ENCODE assay signal across 24 cellular contexts in the genomic region with DNA sequence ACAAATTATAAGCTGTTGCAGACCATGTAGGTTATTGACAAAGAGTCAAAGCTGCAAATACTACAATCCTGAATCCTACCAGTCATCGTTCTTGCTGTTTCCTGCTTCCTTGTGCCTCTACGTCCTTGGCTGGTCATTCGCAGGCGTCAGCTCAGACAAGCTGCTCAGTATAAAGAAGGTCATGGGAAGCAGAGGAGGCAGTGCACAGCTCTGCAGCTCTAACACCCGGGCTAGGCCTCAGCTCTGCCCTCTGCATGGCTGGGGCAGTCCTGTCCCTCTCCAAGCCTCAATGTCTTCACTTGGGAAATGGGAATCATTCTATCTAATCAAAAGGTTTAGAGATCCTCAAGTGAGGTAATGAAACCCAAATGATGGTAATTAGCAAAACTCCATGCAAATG. TPM values are rescaled to one million over a fixed set of nuclear protein-coding genes. Genes with fewer than 3 reads are reported as not detected.
"Had no signal": no experiment of that assay in that cellular context is flagged by ENCODE, and none has a peak within 500 bp of the region (broad histone marks: within the 10 kb centered on the region; RNA-seq: fewer than 3 reads in every experiment).

No MANE protein-coding gene starts in this region.

- H3K4me1 ChIP-seq: colonic mucosa, heart left ventricle, neural progenitor cell, transverse colon had no signal

- H3K36me3 ChIP-seq: colonic mucosa, heart left ventricle, neural progenitor cell, sigmoid colon, stomach, thoracic aorta, transverse colon had no signal

- H3K4me2 ChIP-seq: neural progenitor cell had no signal

- H3K27me3 Mint-ChIP-seq: naive thymus-derived CD4-positive, alpha-beta T cell had no signal

- H3K4me3 ChIP-seq: colonic mucosa, heart left ventricle, lung, neural progenitor cell, psoas muscle, sigmoid colon, skin epidermis, stomach, thoracic aorta, transverse colon had no signal

- H2AFZ ChIP-seq: neural progenitor cell had no signal

- H3K27ac ChIP-seq: colonic mucosa, heart left ventricle, neural progenitor cell, psoas muscle, sigmoid colon, skin epidermis, stomach, thoracic aorta, transverse colon had no signal

- H3K4me1 Mint-ChIP-seq: naive thymus-derived CD4-positive, alpha-beta T cell had no signal

- H3K9me3 Mint-ChIP-seq: naive thymus-derived CD4-positive, alpha-beta T cell; neural progenitor cell had no signal

- H3K27ac Mint-ChIP-seq: naive thymus-derived CD4-positive, alpha-beta T cell; neural progenitor cell had no signal

- H3K9ac ChIP-seq: neural progenitor cell had no signal

- H3K36me3 Mint-ChIP-seq: naive thymus-derived CD4-positive, alpha-beta T cell; neural progenitor cell had no signal

- DNase-seq: caudate nucleus; colonic mucosa; dermis blood vessel endothelial cell; foreskin melanocyte; hypothalamus; left ventricle myocardium superior; mesenchymal stem cell; naive thymus-derived CD4-positive, alpha-beta T cell; occipital lobe; psoas muscle; retina; sigmoid colon; stimulated activated CD4-positive, alpha-beta T cell treated with anti-CD3 and anti-CD28 coated beads, Interleukin-12 subunit alpha, Interleukin-12 subunit beta, amount 100 ng/mL, for 4 hours; stimulated activated naive CD4-positive, alpha-beta T cell; stomach; substantia nigra; transverse colon had no signal

- ATAC-seq: heart left ventricle; left ventricle myocardium superior; naive thymus-derived CD4-positive, alpha-beta T cell; psoas muscle had no signal

- H3K9me3 ChIP-seq: colonic mucosa, heart left ventricle, psoas muscle, sigmoid colon, stomach, thoracic aorta, transverse colon had no signal

- H3K27me3 ChIP-seq: colonic mucosa, heart left ventricle, neural progenitor cell, sigmoid colon, stomach, transverse colon had no signal

- H3K4me3 Mint-ChIP-seq: naive thymus-derived CD4-positive, alpha-beta T cell; neural progenitor cell had no signal

RNA-seq across cellular contexts. Expression of gene CDCP2, which starts 39.8 kb away (rescaled TPM):
- total RNA-seq: cerebellum, glomerular endothelial cell, left ventricle myocardium superior, occipital lobe, psoas muscle, sigmoid colon, thoracic aorta had no signal
- polyA plus RNA-seq: heart left ventricle; naive thymus-derived CD4-positive, alpha-beta T cell; psoas muscle; stomach had no signal
